Comparison of ENCODE assay signal across 1 cellular context in the genomic region with DNA sequence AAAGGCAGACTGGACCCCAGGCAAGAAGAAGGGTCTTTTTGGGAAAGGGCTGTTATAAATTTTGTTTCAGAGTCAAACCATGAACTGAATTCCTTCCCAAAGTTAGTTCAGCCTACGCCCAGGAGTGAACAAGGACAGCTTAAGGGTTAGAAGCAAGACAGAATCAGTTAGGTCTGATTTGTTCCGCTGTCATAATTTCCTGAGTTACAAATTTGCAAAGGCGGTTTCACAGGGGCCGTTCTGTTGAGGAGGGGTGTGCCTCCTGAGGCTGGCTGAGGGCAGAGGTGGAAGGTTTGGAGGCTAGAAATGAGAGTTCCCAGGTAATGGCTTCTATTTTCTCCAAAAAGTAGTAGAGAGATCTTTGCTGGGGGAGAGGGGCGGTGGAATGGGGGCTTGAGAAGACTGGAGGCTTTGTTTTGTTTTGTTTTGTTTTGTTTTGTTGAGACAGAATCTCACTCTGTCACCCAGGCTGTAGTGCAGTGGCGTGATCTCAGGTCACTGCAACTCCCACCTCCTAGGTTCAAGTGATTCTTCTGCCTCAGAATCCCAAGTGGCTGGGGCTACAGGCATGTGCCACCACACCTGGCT.
TF ChIP-seq lines count a peak whose summit lies in the region.

No MANE protein-coding gene starts in this region.

TF ChIP-seq in H1, 55 proteins besides CTCF, POLR2A, EP300 and RAD21:
- TF ChIP-seq SIX5 (IDR thresholded peaks at IDR 0.05; ENCODE audit: low read depth, low read length) (no peak), ASH2L (IDR thresholded peaks at IDR 0.05; ENCODE audit: low read length) (no peak), ATF2 (IDR thresholded peaks at IDR 0.05; ENCODE audit: low read length) (no peak), SIN3A (conservative IDR thresholded peaks at IDR 0.05 in 1 of 2, IDR thresholded peaks at IDR 0.05 in 1 of 2; ENCODE audit: low read depth in 1 of 2, low read length in 2 of 2) (no peak), FOSL1 (IDR thresholded peaks at IDR 0.05; ENCODE audit: insufficient read depth, low read depth, low read length) (no peak), BCL11A (IDR thresholded peaks at IDR 0.05; ENCODE audit: low read depth in 2 of 2, low read length in 2 of 2) (no peak), POU5F1 (IDR thresholded peaks at IDR 0.05; ENCODE audit: low read depth, low read length) (no peak), SP1 (IDR thresholded peaks at IDR 0.05; ENCODE audit: low read depth, low read length) (no peak), SRF (IDR thresholded peaks at IDR 0.05; ENCODE audit: low read depth, low read length) (no peak), ZNF274 (IDR thresholded peaks at IDR 0.05; ENCODE audit: borderline replicate concordance, extremely low read depth, low read length) (no peak), CBX5 (IDR thresholded peaks at IDR 0.05; ENCODE audit: low read depth, low read length) (no peak), ATF3 (IDR thresholded peaks at IDR 0.05; ENCODE audit: insufficient read depth, low read depth, low read length) (no peak), RNF2 (IDR thresholded peaks at IDR 0.05; ENCODE audit: borderline replicate concordance, low read depth, low read length, missing control alignments, poor library complexity, severe bottlenecking) (no peak), CHD7 (IDR thresholded peaks at IDR 0.05; ENCODE audit: insufficient replicate concordance, low read length) (no peak), NANOG (IDR thresholded peaks at IDR 0.05; ENCODE audit: insufficient read depth, low read depth, low read length, poor library complexity, severe bottlenecking) (no peak), E2F6 (IDR thresholded peaks at IDR 0.05) (no peak), KDM4A (IDR thresholded peaks at IDR 0.05; ENCODE audit: low read depth, low read length, severe bottlenecking) (no peak), TCF12 (IDR thresholded peaks at IDR 0.05; ENCODE audit: low read depth, low read length) (no peak), GABPA (IDR thresholded peaks at IDR 0.05; ENCODE audit: borderline replicate concordance, insufficient read depth, low read length) (no peak)
